ENCODE assay signal across 1 cellular context in the genomic region with DNA sequence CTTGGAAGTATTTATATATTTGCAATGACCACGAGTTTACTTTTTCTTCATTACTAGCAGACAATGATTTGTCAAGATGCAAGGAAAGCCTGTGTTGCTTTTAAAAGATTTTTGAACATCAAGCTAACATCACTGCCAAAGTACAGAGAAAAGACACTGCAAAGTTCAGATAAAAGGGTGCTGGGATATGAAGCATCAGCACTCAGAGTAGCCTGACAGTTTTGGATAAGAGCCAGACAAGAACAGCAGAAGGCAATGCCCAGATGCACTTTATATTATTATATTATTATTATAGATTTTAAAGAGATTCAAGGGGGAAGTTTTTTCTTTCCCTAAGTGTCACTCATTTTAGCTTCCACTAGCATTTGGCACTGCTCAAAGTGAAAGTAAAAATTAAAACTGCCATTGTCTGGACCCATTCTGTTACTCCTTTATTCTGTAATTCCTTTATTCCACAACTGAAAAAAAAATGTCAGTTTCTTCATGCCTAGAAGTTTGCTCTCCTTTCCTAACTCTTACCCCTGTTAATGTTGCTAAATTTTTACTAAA.
TF ChIP-seq lines count a peak whose summit lies in the region.

No MANE protein-coding gene starts in this region.

TF ChIP-seq in WTC11, 78 proteins besides CTCF, POLR2A, EP300 and RAD21 (continued from another document):
- TF ChIP-seq, protein P1, sequence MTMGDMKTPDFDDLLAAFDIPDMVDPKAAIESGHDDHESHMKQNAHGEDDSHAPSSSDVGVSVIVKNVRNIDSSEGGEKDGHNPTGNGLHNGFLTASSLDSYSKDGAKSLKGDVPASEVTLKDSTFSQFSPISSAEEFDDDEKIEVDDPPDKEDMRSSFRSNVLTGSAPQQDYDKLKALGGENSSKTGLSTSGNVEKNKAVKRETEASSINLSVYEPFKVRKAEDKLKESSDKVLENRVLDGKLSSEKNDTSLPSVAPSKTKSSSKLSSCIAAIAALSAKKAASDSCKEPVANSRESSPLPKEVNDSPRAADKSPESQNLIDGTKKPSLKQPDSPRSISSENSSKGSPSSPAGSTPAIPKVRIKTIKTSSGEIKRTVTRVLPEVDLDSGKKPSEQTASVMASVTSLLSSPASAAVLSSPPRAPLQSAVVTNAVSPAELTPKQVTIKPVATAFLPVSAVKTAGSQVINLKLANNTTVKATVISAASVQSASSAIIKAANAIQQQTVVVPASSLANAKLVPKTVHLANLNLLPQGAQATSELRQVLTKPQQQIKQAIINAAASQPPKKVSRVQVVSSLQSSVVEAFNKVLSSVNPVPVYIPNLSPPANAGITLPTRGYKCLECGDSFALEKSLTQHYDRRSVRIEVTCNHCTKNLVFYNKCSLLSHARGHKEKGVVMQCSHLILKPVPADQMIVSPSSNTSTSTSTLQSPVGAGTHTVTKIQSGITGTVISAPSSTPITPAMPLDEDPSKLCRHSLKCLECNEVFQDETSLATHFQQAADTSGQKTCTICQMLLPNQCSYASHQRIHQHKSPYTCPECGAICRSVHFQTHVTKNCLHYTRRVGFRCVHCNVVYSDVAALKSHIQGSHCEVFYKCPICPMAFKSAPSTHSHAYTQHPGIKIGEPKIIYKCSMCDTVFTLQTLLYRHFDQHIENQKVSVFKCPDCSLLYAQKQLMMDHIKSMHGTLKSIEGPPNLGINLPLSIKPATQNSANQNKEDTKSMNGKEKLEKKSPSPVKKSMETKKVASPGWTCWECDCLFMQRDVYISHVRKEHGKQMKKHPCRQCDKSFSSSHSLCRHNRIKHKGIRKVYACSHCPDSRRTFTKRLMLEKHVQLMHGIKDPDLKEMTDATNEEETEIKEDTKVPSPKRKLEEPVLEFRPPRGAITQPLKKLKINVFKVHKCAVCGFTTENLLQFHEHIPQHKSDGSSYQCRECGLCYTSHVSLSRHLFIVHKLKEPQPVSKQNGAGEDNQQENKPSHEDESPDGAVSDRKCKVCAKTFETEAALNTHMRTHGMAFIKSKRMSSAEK (CRISPR knock-in tag; IDR thresholded peaks at IDR 0.05; ENCODE audit: borderline replicate concordance): no peak
- TF ChIP-seq FOXK1 (CRISPR knock-in tag; IDR thresholded peaks at IDR 0.05) (no peak), NR2C2 (CRISPR knock-in tag; IDR thresholded peaks at IDR 0.05) (no peak), TEAD1 (CRISPR knock-in tag; IDR thresholded peaks at IDR 0.05) (no peak), ZNF317 (CRISPR knock-in tag; IDR thresholded peaks at IDR 0.05; ENCODE audit: borderline replicate concordance, low read depth) (no peak), ATF1 (CRISPR knock-in tag; IDR thresholded peaks at IDR 0.05) (no peak), GRHL2 (CRISPR knock-in tag; IDR thresholded peaks at IDR 0.05; ENCODE audit: insufficient replicate concordance, severe bottlenecking) (no peak), KAT7 (CRISPR knock-in tag; IDR thresholded peaks at IDR 0.05; ENCODE audit: borderline replicate concordance) (no peak), ZNF232 (CRISPR knock-in tag; IDR thresholded peaks at IDR 0.05) (no peak), ZBTB21 (CRISPR knock-in tag; IDR thresholded peaks at IDR 0.05; ENCODE audit: borderline replicate concordance) (no peak), ETV6 (CRISPR knock-in tag; IDR thresholded peaks at IDR 0.05) (no peak)
- TF ChIP-seq, protein P2, sequence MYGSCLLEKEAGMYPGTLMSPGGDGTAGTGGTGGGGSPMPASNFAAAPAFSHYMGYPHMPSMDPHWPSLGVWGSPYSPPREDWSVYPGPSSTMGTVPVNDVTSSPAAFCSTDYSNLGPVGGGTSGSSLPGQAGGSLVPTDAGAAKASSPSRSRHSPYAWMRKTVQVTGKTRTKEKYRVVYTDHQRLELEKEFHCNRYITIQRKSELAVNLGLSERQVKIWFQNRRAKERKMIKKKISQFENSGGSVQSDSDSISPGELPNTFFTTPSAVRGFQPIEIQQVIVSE (CRISPR knock-in tag; IDR thresholded peaks at IDR 0.05; ENCODE audit: borderline replicate concordance): no peak
- TF ChIP-seq, protein P3, sequence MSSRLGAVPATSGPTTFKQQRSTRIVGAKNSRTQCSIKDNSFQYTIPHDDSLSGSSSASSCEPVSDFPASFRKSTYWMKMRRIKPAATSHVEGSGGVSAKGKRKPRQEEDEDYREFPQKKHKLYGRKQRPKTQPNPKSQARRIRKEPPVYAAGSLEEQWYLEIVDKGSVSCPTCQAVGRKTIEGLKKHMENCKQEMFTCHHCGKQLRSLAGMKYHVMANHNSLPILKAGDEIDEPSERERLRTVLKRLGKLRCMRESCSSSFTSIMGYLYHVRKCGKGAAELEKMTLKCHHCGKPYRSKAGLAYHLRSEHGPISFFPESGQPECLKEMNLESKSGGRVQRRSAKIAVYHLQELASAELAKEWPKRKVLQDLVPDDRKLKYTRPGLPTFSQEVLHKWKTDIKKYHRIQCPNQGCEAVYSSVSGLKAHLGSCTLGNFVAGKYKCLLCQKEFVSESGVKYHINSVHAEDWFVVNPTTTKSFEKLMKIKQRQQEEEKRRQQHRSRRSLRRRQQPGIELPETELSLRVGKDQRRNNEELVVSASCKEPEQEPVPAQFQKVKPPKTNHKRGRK (CRISPR knock-in tag; IDR thresholded peaks at IDR 0.05; ENCODE audit: borderline replicate concordance): no peak
- TF ChIP-seq, protein P4, sequence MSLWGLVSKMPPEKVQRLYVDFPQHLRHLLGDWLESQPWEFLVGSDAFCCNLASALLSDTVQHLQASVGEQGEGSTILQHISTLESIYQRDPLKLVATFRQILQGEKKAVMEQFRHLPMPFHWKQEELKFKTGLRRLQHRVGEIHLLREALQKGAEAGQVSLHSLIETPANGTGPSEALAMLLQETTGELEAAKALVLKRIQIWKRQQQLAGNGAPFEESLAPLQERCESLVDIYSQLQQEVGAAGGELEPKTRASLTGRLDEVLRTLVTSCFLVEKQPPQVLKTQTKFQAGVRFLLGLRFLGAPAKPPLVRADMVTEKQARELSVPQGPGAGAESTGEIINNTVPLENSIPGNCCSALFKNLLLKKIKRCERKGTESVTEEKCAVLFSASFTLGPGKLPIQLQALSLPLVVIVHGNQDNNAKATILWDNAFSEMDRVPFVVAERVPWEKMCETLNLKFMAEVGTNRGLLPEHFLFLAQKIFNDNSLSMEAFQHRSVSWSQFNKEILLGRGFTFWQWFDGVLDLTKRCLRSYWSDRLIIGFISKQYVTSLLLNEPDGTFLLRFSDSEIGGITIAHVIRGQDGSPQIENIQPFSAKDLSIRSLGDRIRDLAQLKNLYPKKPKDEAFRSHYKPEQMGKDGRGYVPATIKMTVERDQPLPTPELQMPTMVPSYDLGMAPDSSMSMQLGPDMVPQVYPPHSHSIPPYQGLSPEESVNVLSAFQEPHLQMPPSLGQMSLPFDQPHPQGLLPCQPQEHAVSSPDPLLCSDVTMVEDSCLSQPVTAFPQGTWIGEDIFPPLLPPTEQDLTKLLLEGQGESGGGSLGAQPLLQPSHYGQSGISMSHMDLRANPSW (CRISPR knock-in tag; conservative IDR thresholded peaks at IDR 0.05; ENCODE audit: low read depth): no peak
- TF ChIP-seq, protein P5, sequence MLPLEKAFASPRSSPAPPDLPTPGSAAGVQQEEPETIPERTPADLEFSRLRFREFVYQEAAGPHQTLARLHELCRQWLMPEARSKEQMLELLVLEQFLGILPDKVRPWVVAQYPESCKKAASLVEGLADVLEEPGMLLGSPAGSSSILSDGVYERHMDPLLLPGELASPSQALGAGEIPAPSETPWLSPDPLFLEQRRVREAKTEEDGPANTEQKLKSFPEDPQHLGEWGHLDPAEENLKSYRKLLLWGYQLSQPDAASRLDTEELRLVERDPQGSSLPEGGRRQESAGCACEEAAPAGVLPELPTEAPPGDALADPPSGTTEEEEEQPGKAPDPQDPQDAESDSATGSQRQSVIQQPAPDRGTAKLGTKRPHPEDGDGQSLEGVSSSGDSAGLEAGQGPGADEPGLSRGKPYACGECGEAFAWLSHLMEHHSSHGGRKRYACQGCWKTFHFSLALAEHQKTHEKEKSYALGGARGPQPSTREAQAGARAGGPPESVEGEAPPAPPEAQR (CRISPR knock-in tag; IDR thresholded peaks at IDR 0.05): no peak
- TF ChIP-seq, protein P6, sequence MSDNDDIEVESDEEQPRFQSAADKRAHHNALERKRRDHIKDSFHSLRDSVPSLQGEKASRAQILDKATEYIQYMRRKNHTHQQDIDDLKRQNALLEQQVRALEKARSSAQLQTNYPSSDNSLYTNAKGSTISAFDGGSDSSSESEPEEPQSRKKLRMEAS (CRISPR knock-in tag; IDR thresholded peaks at IDR 0.05): no peak
- TF ChIP-seq, protein P7, sequence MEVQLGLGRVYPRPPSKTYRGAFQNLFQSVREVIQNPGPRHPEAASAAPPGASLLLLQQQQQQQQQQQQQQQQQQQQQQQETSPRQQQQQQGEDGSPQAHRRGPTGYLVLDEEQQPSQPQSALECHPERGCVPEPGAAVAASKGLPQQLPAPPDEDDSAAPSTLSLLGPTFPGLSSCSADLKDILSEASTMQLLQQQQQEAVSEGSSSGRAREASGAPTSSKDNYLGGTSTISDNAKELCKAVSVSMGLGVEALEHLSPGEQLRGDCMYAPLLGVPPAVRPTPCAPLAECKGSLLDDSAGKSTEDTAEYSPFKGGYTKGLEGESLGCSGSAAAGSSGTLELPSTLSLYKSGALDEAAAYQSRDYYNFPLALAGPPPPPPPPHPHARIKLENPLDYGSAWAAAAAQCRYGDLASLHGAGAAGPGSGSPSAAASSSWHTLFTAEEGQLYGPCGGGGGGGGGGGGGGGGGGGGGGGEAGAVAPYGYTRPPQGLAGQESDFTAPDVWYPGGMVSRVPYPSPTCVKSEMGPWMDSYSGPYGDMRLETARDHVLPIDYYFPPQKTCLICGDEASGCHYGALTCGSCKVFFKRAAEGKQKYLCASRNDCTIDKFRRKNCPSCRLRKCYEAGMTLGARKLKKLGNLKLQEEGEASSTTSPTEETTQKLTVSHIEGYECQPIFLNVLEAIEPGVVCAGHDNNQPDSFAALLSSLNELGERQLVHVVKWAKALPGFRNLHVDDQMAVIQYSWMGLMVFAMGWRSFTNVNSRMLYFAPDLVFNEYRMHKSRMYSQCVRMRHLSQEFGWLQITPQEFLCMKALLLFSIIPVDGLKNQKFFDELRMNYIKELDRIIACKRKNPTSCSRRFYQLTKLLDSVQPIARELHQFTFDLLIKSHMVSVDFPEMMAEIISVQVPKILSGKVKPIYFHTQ (CRISPR knock-in tag; IDR thresholded peaks at IDR 0.05): no peak
- TF ChIP-seq, protein P8, sequence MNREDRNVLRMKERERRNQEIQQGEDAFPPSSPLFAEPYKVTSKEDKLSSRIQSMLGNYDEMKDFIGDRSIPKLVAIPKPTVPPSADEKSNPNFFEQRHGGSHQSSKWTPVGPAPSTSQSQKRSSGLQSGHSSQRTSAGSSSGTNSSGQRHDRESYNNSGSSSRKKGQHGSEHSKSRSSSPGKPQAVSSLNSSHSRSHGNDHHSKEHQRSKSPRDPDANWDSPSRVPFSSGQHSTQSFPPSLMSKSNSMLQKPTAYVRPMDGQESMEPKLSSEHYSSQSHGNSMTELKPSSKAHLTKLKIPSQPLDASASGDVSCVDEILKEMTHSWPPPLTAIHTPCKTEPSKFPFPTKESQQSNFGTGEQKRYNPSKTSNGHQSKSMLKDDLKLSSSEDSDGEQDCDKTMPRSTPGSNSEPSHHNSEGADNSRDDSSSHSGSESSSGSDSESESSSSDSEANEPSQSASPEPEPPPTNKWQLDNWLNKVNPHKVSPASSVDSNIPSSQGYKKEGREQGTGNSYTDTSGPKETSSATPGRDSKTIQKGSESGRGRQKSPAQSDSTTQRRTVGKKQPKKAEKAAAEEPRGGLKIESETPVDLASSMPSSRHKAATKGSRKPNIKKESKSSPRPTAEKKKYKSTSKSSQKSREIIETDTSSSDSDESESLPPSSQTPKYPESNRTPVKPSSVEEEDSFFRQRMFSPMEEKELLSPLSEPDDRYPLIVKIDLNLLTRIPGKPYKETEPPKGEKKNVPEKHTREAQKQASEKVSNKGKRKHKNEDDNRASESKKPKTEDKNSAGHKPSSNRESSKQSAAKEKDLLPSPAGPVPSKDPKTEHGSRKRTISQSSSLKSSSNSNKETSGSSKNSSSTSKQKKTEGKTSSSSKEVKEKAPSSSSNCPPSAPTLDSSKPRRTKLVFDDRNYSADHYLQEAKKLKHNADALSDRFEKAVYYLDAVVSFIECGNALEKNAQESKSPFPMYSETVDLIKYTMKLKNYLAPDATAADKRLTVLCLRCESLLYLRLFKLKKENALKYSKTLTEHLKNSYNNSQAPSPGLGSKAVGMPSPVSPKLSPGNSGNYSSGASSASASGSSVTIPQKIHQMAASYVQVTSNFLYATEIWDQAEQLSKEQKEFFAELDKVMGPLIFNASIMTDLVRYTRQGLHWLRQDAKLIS (CRISPR knock-in tag; IDR thresholded peaks at IDR 0.05; ENCODE audit: borderline replicate concordance): no peak
